Comparison of ENCODE assay signal across 9 cellular contexts in the genomic region with DNA sequence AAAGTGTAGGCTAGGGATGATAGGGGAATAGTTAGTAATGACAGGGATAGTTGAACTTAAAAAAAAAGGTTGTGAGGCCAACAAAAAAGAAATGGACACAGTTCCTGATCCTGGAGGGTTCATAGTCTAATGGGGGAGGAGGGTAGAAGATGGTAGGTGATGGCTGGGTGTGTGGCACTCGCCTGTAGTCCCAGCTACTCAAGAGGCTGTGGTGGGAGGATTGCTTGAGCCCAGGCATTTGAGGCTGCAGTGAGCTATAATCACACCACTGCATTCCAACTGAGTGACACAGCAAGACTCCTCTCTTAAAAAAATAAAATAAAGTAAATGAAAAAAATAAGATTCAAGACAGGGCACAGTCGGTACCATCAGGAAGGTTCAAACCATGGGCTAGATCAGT. TPM values are rescaled to one million over a fixed set of nuclear protein-coding genes. Genes with fewer than 3 reads are reported as not detected.
DNase-seq lines count a peak whose midpoint lies in the region; ATAC-seq and TF ChIP-seq lines count a peak whose summit lies in the region.
"Had no signal": no experiment of that assay in that cellular context is flagged by ENCODE, and none has a peak within 500 bp of the region (broad histone marks: within the 10 kb centered on the region; RNA-seq: fewer than 3 reads in every experiment).

No MANE protein-coding gene starts in this region.

- peak overlapping the region; percentile 96 for H3K4me3 Mint-ChIP-seq in natural killer cell

- no peak overlapping the region for H2AFZ ChIP-seq in mammary epithelial cell (ENCODE audit: low read depth, low read length)

- BruUV-seq in mammary epithelial cell (replicated peaks; lab: Mats Ljungman, UMichigan), result no TSS peak

- dilution Hi-C loops in mammary epithelial cell (cut with HindIII; ENCODE audit: low sequenced_read_pairs), result no loop called here

- no peaks in the 10 kb centered on the region for H3K36me3 ChIP-seq in mammary epithelial cell (ENCODE audit: insufficient read depth, low read length)

- peaks cover 42% of the 10 kb centered on the region for H3K79me2 ChIP-seq in mammary epithelial cell (ENCODE audit: insufficient read depth, low read length)

- no peak for ATAC-seq in natural killer cell
- no peak for ATAC-seq in GM21619 (IDR thresholded peaks at IDR 0.05; ENCODE audit: unreplicated experiment)

- DNase-seq in ELF-1 (ENCODE audit: low read depth, low spot score), result peak; percentile 31
- peak; percentile 80 for DNase-seq in M059J (ENCODE audit: low read depth)
- DNase-seq in mammary epithelial cell, result peak; percentile 28
- no peak for DNase-seq in natural killer cell
- no peak for DNase-seq in DMS114 treated with DMSO at 0.1 percent for 48 hours (lab: John Stamatoyannopoulos, UW; ENCODE audit: unreplicated experiment)
- DNase-seq in LoVo (ENCODE audit: low spot score), result no peak
- no peak for DNase-seq in occipital lobe (lab: John Stamatoyannopoulos, UW)

- H3K4me1 ChIP-seq in mammary epithelial cell (ENCODE audit: insufficient read depth, low read length), result peaks cover 23% of the 10 kb centered on the region

- H3K9me3 ChIP-seq in mammary epithelial cell (replicated peaks; ENCODE audit: insufficient read depth, low read length), result no peaks in the 10 kb centered on the region

- peaks cover 58 to 72% of the 10 kb centered on the region in 2 donors for H3K4me1 Mint-ChIP-seq in natural killer cell

- peak overlapping the region; percentile 66 for H3K9ac ChIP-seq in mammary epithelial cell (ENCODE audit: insufficient read depth, low read length)

- no peaks in the 10 kb centered on the region for H3K27me3 Mint-ChIP-seq in natural killer cell (ENCODE audit: low read depth in 2 of 2)

- no peaks in the 10 kb centered on the region for H3K36me3 Mint-ChIP-seq in natural killer cell

- peak overlapping the region; percentile 80 to 89 for H3K27ac Mint-ChIP-seq in natural killer cell

- no peaks in the 10 kb centered on the region for H3K9me3 Mint-ChIP-seq in natural killer cell

- H4K20me1 ChIP-seq in mammary epithelial cell (ENCODE audit: insufficient read depth, low read length), result no peaks in the 10 kb centered on the region

- in situ Hi-C loops in mammary epithelial cell (cut with MboI; ENCODE audit: low sequenced_read_pairs in 2 of 2), result no loop called here

- H3K4me3 ChIP-seq in mammary epithelial cell (replicated peaks in 1 of 3; ENCODE audit: insufficient read depth in 1 of 3, low read depth in 2 of 3, low read length in 3 of 3), result peak overlapping the region in 1 of 3 experiments; percentile 65

- 29% methylated on average over 2 of the region's 2 CpGs for WGBS in mammary epithelial cell (ENCODE audit: low coverage, missing lambda C conversion rate)

- TF ChIP-seq CTCF in mammary epithelial cell (conservative IDR thresholded peaks at IDR 0.05 in 1 of 2, IDR thresholded peaks at IDR 0.05 in 1 of 2; ENCODE audit: extremely low read depth in 1 of 2, insufficient read depth in 1 of 2, low read depth in 1 of 2, low read length in 2 of 2), result no peak
- TF ChIP-seq CTCF in natural killer cell (IDR thresholded peaks at IDR 0.05), result no peak

- no peaks in the 10 kb centered on the region for H3K27me3 ChIP-seq in mammary epithelial cell (ENCODE audit: insufficient read depth, low read length)

- H3K27ac ChIP-seq in mammary epithelial cell (ENCODE audit: insufficient read depth, low read depth, low read length), result peak overlapping the region; percentile 79

- H3K4me2 ChIP-seq in mammary epithelial cell (ENCODE audit: insufficient read depth, low read depth, low read length), result peak overlapping the region; percentile 92

- intact Hi-C loops in mammary epithelial cell (cut with micrococcal nuclease), result loop anchor here (2.0 kb wide), 1 partner anchor 33 kb away; the partner anchor contains the start of gene MCCD1
- intact Hi-C loops in natural killer cell (cut with micrococcal nuclease), result loop anchor here (2.0 kb wide), 1 partner anchor 51 kb away; the partner anchor contains the start of genes ATP6V1G2 and NFKBIL1

- CTCF ChIA-PET in mammary epithelial cell (lab: Charles Lee; ENCODE audit: low non-redundant PET), result no interaction called here

RNA-seq across cellular contexts. Expression of gene MICB, which starts 2.4 kb away (rescaled TPM):
- 47.6 and 59.9 TPM in 2 replicates for total RNA-seq in M059J (2014; rRNA removed; shearing (Covaris generic))
- total RNA-seq in mammary epithelial cell, result 1 to 10 TPM; 1.3 to 5.3 TPM
- 24.7 TPM for polyA plus RNA-seq in mammary epithelial cell
- 21.3 TPM for polyA minus RNA-seq in mammary epithelial cell
- total RNA-seq in natural killer cell, result 10 to 100 TPM; 33.5 to 39.0 (median 37.6) TPM
- total RNA-seq in occipital lobe, result 0.47 TPM

RNA-seq across cellular contexts. Expression of gene MCCD1, which starts 33.2 kb away (rescaled TPM):
- not detected in 2 replicates for total RNA-seq in M059J (2014; rRNA removed; shearing (Covaris generic))
- total RNA-seq in mammary epithelial cell (not detected), natural killer cell (not detected), occipital lobe (not detected)
- not detected for polyA plus RNA-seq in mammary epithelial cell
- polyA minus RNA-seq in mammary epithelial cell, result not detected
- total RNA-seq: skeletal muscle tissue had no signal

RNA-seq across cellular contexts. Expression of gene DDX39B, which starts 46.2 kb away (rescaled TPM):
- total RNA-seq in M059J (2014; rRNA removed; shearing (Covaris generic)), result 351 and 506 TPM in 2 replicates
- total RNA-seq in mammary epithelial cell, result 100 to 1,000 TPM; 263 to 409 TPM
- polyA plus RNA-seq in mammary epithelial cell, result 675 TPM
- 934 TPM for polyA minus RNA-seq in mammary epithelial cell
- 100 to 1,000 TPM; 506 to 571 (median 534) TPM for total RNA-seq in natural killer cell
- total RNA-seq in occipital lobe, result 288 TPM

RNA-seq across cellular contexts. Expression of gene ATP6V1G2, which starts 50.8 kb away (rescaled TPM):
- total RNA-seq in M059J (2014; rRNA removed; shearing (Covaris generic)), result 0.20 TPM in 1 of 2 replicates, not detected in the other
- 1 to 10 TPM in 1 of 2 donors, under 1 TPM in 1; 0.80 to 1.5 TPM for total RNA-seq in mammary epithelial cell
- 1.1 TPM for polyA plus RNA-seq in mammary epithelial cell
- not detected for polyA minus RNA-seq in mammary epithelial cell
- 1 to 10 TPM; 1.0 to 2.5 (median 2.1) TPM for total RNA-seq in natural killer cell
- total RNA-seq in occipital lobe, result 54.0 TPM

RNA-seq across cellular contexts. Expression of gene NFKBIL1, which starts 51.8 kb away (rescaled TPM):
- 12.8 and 25.7 TPM in 2 replicates for total RNA-seq in M059J (2014; rRNA removed; shearing (Covaris generic))
- total RNA-seq in mammary epithelial cell, result 10 to 100 TPM; 22.0 to 24.2 TPM
- 7.7 TPM for polyA plus RNA-seq in mammary epithelial cell
- polyA minus RNA-seq in mammary epithelial cell, result 2.4 TPM
- total RNA-seq in natural killer cell, result 10 to 100 TPM in 2 of 3 donors, 1 to 10 TPM in 1; 8.1 to 10.9 (median 10.7) TPM
- 21.7 TPM for total RNA-seq in occipital lobe

Comparison
In these comparisons a context has a peak if more than half of its experiments do, and no peak if none do; other contexts are left out.
1. DNase-seq: peak in ELF-1 (single experiment), M059J (single experiment) and mammary epithelial cell (single experiment); none in natural killer cell (single experiment), DMS114 treated with DMSO at 0.1 percent for 48 hours (single experiment), LoVo (single experiment) and occipital lobe (single experiment).